1 cellular context compared by ENCODE assay signal in genomic region chr14:106174206-106174605, GRCh38.
TF ChIP-seq lines count a peak whose summit lies in the region.

No MANE protein-coding gene starts in this region.

TF ChIP-seq in GM23338, 12 proteins besides CTCF, POLR2A, EP300 and RAD21 (continued from another document):
- TF ChIP-seq REST (IDR thresholded peaks at IDR 0.05; ENCODE audit: unreplicated experiment) = no peak
- TF ChIP-seq ETS1 (IDR thresholded peaks at IDR 0.05) = no peak
